In the genomic region with DNA sequence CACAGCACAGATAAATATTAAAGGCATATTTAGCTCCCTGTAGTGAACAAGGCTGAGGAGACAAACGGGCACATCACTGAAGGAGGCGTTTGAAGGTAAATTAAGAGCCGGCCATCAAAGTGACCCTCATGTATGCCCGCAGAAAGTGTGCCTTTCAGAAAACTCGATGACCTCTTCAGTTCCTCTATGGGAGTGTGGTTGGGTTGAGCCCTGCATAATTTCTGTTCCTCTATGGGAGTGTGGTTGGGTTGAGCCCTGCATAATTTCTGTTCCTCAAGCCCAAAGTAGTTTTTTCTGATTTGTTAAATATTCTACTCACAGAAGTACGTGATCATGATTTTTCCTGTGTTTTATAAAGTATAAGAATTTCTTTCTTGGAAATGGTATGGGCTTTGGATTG, we compare ENCODE assay signal across 22 cellular contexts.
DNase-seq lines count a peak whose midpoint lies in the region; ATAC-seq lines count a peak whose summit lies in the region.
"Had no signal": no experiment of that assay in that cellular context is flagged by ENCODE, and none has a peak within 500 bp of the region (broad histone marks: within the 10 kb centered on the region; RNA-seq: fewer than 3 reads in every experiment).

No MANE protein-coding gene starts in this region.

- intact Hi-C loops in dendritic cell treated with granulocyte-macrophage colony-stimulating factor and Interleukin-4, amounts not matched to agents 40 ng/mL and 50 ng/mL, for 4 days (cut with micrococcal nuclease) = no loop called here

- peak; percentile 23 for DNase-seq in CD1c-positive myeloid dendritic cell (ENCODE audit: extremely low spot score)
- no peak for DNase-seq in NCI-H1436 treated with DMSO at 0.1 percent for 48 hours (lab: John Stamatoyannopoulos, UW)
- DNase-seq in NCI-H82 (lab: John Stamatoyannopoulos, UW) = no peak
- DNase-seq: CD4-positive, CD25-positive, alpha-beta regulatory T cell; COR-L47; DMS 273 treated with DMSO at 0.1 percent for 48 hours; DND-41; HCEC 1CT; NCI-H1417; NCI-H187 treated with DMSO at 0.1 percent for 48 hours; NCI-H2227 treated with DMSO at 0.1 percent for 48 hours; NCI-H510A treated with DMSO at 0.1 percent for 48 hours; NCI-H774; Peyer's patch had no signal

- H3K4me1 Mint-ChIP-seq in dendritic cell treated with granulocyte-macrophage colony-stimulating factor and Interleukin-4, amounts not matched to agents 40 ng/mL and 50 ng/mL, for 4 days (ENCODE audit: low read depth) = peaks cover 6% of the 10 kb centered on the region
- H3K4me1 Mint-ChIP-seq: B cell; CD4-positive, CD25-positive, alpha-beta regulatory T cell had no signal

- H3K27ac Mint-ChIP-seq in dendritic cell treated with granulocyte-macrophage colony-stimulating factor and Interleukin-4, amounts not matched to agents 40 ng/mL and 50 ng/mL, for 4 days = peak overlapping the region; percentile 75
- H3K27ac Mint-ChIP-seq: B cell; CD4-positive, CD25-positive, alpha-beta regulatory T cell; GM23338 had no signal

- peak; percentile 60 for ATAC-seq in GM18907 (IDR thresholded peaks at IDR 0.05; ENCODE audit: unreplicated experiment)
- peak; percentile 63 for ATAC-seq in HG02981 (IDR thresholded peaks at IDR 0.05; ENCODE audit: unreplicated experiment)
- no peak for ATAC-seq in GM19328 (IDR thresholded peaks at IDR 0.05; ENCODE audit: unreplicated experiment)
- ATAC-seq in HG03354 (IDR thresholded peaks at IDR 0.05; ENCODE audit: poor library complexity, severe bottlenecking, unreplicated experiment) = no peak
- ATAC-seq: GM23338, K562 had no signal

- peaks cover 2% of the 10 kb centered on the region for H3K27me3 Mint-ChIP-seq in dendritic cell treated with granulocyte-macrophage colony-stimulating factor and Interleukin-4, amounts not matched to agents 40 ng/mL and 50 ng/mL, for 4 days
- H3K27me3 Mint-ChIP-seq: B cell; CD4-positive, CD25-positive, alpha-beta regulatory T cell had no signal

- H3K36me3 Mint-ChIP-seq in dendritic cell treated with granulocyte-macrophage colony-stimulating factor and Interleukin-4, amounts not matched to agents 40 ng/mL and 50 ng/mL, for 4 days (ENCODE audit: low read depth) = no peaks in the 10 kb centered on the region
- H3K36me3 Mint-ChIP-seq: CD4-positive, CD25-positive, alpha-beta regulatory T cell had no signal

- H3K9me3 Mint-ChIP-seq in dendritic cell treated with granulocyte-macrophage colony-stimulating factor and Interleukin-4, amounts not matched to agents 40 ng/mL and 50 ng/mL, for 4 days = no peaks in the 10 kb centered on the region
- H3K9me3 Mint-ChIP-seq: GM23338 had no signal

- no peak overlapping the region for H3K4me3 Mint-ChIP-seq in dendritic cell treated with granulocyte-macrophage colony-stimulating factor and Interleukin-4, amounts not matched to agents 40 ng/mL and 50 ng/mL, for 4 days
- H3K4me3 Mint-ChIP-seq: B cell; CD4-positive, CD25-positive, alpha-beta regulatory T cell; GM23338 had no signal

Comparison
In these comparisons a context has a peak if more than half of its experiments do, and no peak if none do; other contexts are left out.
1. ATAC-seq: peak in GM18907 (single experiment) and HG02981 (single experiment); none in GM19328 (single experiment) and HG03354 (single experiment).